ENCODE assay signal across 22 cellular contexts in genomic region chr11:17720796-17721171, GRCh38. TPM values are rescaled to one million over a fixed set of nuclear protein-coding genes. Genes with fewer than 3 reads are reported as not detected.
DNase-seq lines count a peak whose midpoint lies in the region; ATAC-seq, FAIRE-seq and TF ChIP-seq lines count a peak whose summit lies in the region.
"Had no signal": no experiment of that assay in that cellular context is flagged by ENCODE, and none has a peak within 500 bp of the region (broad histone marks: within the 10 kb centered on the region; RNA-seq: fewer than 3 reads in every experiment).

No MANE protein-coding gene starts in this region.

- H3K23ac ChIP-seq in mesendoderm (ENCODE audit: low read length), result no peak overlapping the region

- no peak overlapping the region for H3K18ac ChIP-seq in mesendoderm (ENCODE audit: low read length)

- BruUV-seq in HepG2 (replicated peaks; lab: Mats Ljungman, UMichigan), result no TSS peak

- H2BK15ac ChIP-seq in mesendoderm (replicated peaks; ENCODE audit: low read depth), result no peak overlapping the region

- peaks cover 11 to 51% of the 10 kb centered on the region in 2 experiments for H3K27me3 ChIP-seq in HepG2 (ENCODE audit: control insufficient read depth in 1 of 2, insufficient read depth in 2 of 2, low read length in 2 of 2)
- H3K27me3 ChIP-seq in right lobe of liver, result peaks cover 18 to 41% of the 10 kb centered on the region in 2 donors
- H3K27me3 ChIP-seq in mesendoderm (ENCODE audit: insufficient read depth, low read length, poor library complexity), result peaks cover 56% of the 10 kb centered on the region

- ATAC-seq in HepG2 (peak; percentile 33), right lobe of liver (no peak), SK-N-SH treated with all-trans-retinoic acid at 6 μM for 48 hours (peak; percentile 33), GM18868 (IDR thresholded peaks at IDR 0.05; ENCODE audit: unreplicated experiment) (no peak)
- ATAC-seq: activated CD4-positive, CD25-positive, alpha-beta regulatory T cell treated with anti-CD3 and anti-CD28 coated beads, Interleukin-2, amount 50 U/mL, for 24 hours; stimulated activated effector memory CD8-positive, alpha-beta T cell treated with anti-CD3 and anti-CD28 coated beads, Interleukin-12 subunit alpha, Interleukin-12 subunit beta, amount 100 ng/mL, for 72 hours had no signal

- no peak overlapping the region for H4K8ac ChIP-seq in mesendoderm (ENCODE audit: low read depth, low read length)

- no peaks in the 10 kb centered on the region for H4K20me1 ChIP-seq in HepG2 (ENCODE audit: insufficient read depth, low read length)

- TF ChIP-seq CTCF in HepG2 (CRISPR knock-in tag; IDR thresholded peaks at IDR 0.05) (no peak), right lobe of liver (IDR thresholded peaks at IDR 0.05) (no peak)

- no peaks in the 10 kb centered on the region for H3K79me2 ChIP-seq in HepG2 (ENCODE audit: insufficient read depth, low read length)
- no peaks in the 10 kb centered on the region for H3K79me2 ChIP-seq in mesendoderm (ENCODE audit: control insufficient read depth, insufficient read depth, low read length)

- CTCF ChIA-PET in HepG2 (lab: Yijun Ruan, JAX; ENCODE audit: low intra/inter-chr PET ratio, low total read pairs), result interaction anchor here (1.6 kb wide), 1 partner anchor 123 kb away, joined by 3 read pairs; no protein-coding TSS in a partner anchor

- POLR2A ChIA-PET in HepG2 (lab: Yijun Ruan, JAX), result no interaction called here

- H3K4me3 ChIP-seq in HepG2 (replicated peaks in 1 of 3; ENCODE audit: insufficient read depth in 1 of 3, low read depth in 2 of 3, low read length in 3 of 3), result no peak overlapping the region
- no peak overlapping the region for H3K4me3 ChIP-seq in right lobe of liver
- no peak overlapping the region for H3K4me3 ChIP-seq in mesendoderm (ENCODE audit: low read length)
- H3K4me3 ChIP-seq: PC-9 had no signal

- H3K36me3 ChIP-seq in HepG2 (replicated peaks in 1 of 2; ENCODE audit: control insufficient read depth in 1 of 2, insufficient read depth in 2 of 2, low read length in 2 of 2) (no peaks in the 10 kb centered on the region), right lobe of liver (no peaks in the 10 kb centered on the region), mesendoderm (ENCODE audit: control insufficient read depth, insufficient read depth, low read length) (no peaks in the 10 kb centered on the region)

- no peak for TF ChIP-seq POLR2A in HepG2 (IDR thresholded peaks at IDR 0.05; ENCODE audit: insufficient read depth in 1 of 2, low read depth in 2 of 2, low read length in 2 of 2)
- TF ChIP-seq POLR2A in right lobe of liver (IDR thresholded peaks at IDR 0.05), result no peak

- H3K27ac ChIP-seq in HepG2 (ENCODE audit: extremely low read length, insufficient read depth, low read length) (no peak overlapping the region), right lobe of liver (no peak overlapping the region), mesendoderm (ENCODE audit: low read depth, low read length) (no peak overlapping the region)
- H3K27ac ChIP-seq: C4-2B, PC-9 had no signal

- no peak overlapping the region for H2BK120ac ChIP-seq in mesendoderm (ENCODE audit: low read depth, low read length)

- H3K4me1 ChIP-seq in HepG2 (ENCODE audit: insufficient read depth, low read length), result no peaks in the 10 kb centered on the region; the same call in 1 of the 2 replicates
- H3K4me1 ChIP-seq in right lobe of liver, result no peaks in the 10 kb centered on the region
- H3K4me1 ChIP-seq in mesendoderm (ENCODE audit: control insufficient read depth, low read depth, low read length), result no peaks in the 10 kb centered on the region

- H3K9ac ChIP-seq in HepG2 (ENCODE audit: insufficient read depth, low read depth, low read length) (no peak overlapping the region), mesendoderm (ENCODE audit: low read length) (no peak overlapping the region)

- no peak overlapping the region for H3K56ac ChIP-seq in mesendoderm (ENCODE audit: low read length)

- no peaks in the 10 kb centered on the region for H3K79me1 ChIP-seq in mesendoderm (ENCODE audit: low read length)

- TF ChIP-seq EP300 in HepG2 (IDR thresholded peaks at IDR 0.05; ENCODE audit: low read depth in 2 of 2, low read length in 2 of 2) (no peak), HepG2 (CRISPR knock-in tag; IDR thresholded peaks at IDR 0.05; ENCODE audit: borderline replicate concordance) (no peak)

- H2AFZ ChIP-seq in HepG2 (ENCODE audit: low read length), result no peak overlapping the region
- H2AFZ ChIP-seq: PC-9 had no signal

- 20% methylated on average over 11 of the region's 24 CpGs for WGBS in HepG2 (ENCODE audit: low lambda C conversion rate)
- WGBS in right lobe of liver (ENCODE audit: insufficient coverage, low coverage, low lambda C conversion rate, missing lambda C conversion rate), result 4% methylated on average over 14 of the region's 24 CpGs
- WGBS in mesendoderm (ENCODE audit: extremely low coverage, insufficient coverage, low lambda C conversion rate), result no CpG with 5 or more reads among the region's 24 CpGs

- DNase-seq in HepG2 (ENCODE audit: low spot score) (no peak), right lobe of liver (no peak), mesendoderm (peak; percentile 35), urothelium cell line (ENCODE audit: low spot score) (peak; percentile 42), KG1 (lab: John Stamatoyannopoulos, UW) (no peak)
- no peak for DNase-seq in activated CD4-positive, alpha-beta T cell treated with anti-CD3 and anti-CD28 coated beads, Interleukin-2, amount 50 U/mL, for 4 hours
- DNase-seq: activated naive CD8-positive, alpha-beta T cell treated with anti-CD3 and anti-CD28 coated beads for 36 hours; cerebellar nuclear complex; Karpas-422; left cardiac atrium; naive B cell; NCI-H2081; PC-9; stimulated activated CD4-positive, alpha-beta T cell treated with anti-CD3 and anti-CD28 coated beads, Interleukin-4, amount 100 ng/mL, for 4 hours had no signal

- FAIRE-seq in HepG2 (lab: Jason Lieb, UNC) (no peak), urothelium cell line (lab: Jason Lieb, UNC) (no peak)
- FAIRE-seq: G401.6 had no signal

- H3K9me3 ChIP-seq in HepG2 (ENCODE audit: low read length) (no peaks in the 10 kb centered on the region; the same call in 1 of the 2 replicates), right lobe of liver (no peaks in the 10 kb centered on the region)

- no peak overlapping the region for H3K4ac ChIP-seq in mesendoderm (ENCODE audit: low read depth, low read length)

- H3K4me2 ChIP-seq in HepG2 (ENCODE audit: low read depth, low read length) (no peak overlapping the region), mesendoderm (ENCODE audit: low read length) (peak overlapping the region; percentile 18)
- H3K4me2 ChIP-seq: PC-9 had no signal

- no peak overlapping the region for H2BK5ac ChIP-seq in mesendoderm (ENCODE audit: low read length)

- intact Hi-C loops in HepG2 (cut with micrococcal nuclease; ENCODE audit: unreplicated experiment), result no loop called here
- intact Hi-C loops in right lobe of liver (cut with DNase I), result loop anchor here in 1 of 2 donors (5.0 kb wide), 1 partner anchor 118 kb away; no protein-coding TSS in a partner anchor

- in situ Hi-C loops in HepG2 (cut with HindIII; ENCODE audit: extremely low pct_ligation_motif_present, low pct_unique_long_range_greater_than_20kb), result loop anchor here (5.0 kb wide), 1 partner anchor 118 kb away; no protein-coding TSS in a partner anchor

- no peak overlapping the region for H2AK5ac ChIP-seq in mesendoderm (ENCODE audit: low read length)

- TF ChIP-seq RAD21 in HepG2 (CRISPR knock-in tag; IDR thresholded peaks at IDR 0.05), result no peak

- H4K5ac ChIP-seq in mesendoderm (ENCODE audit: low read length), result no peak overlapping the region

RNA-seq across cellular contexts. Expression of gene MYOD1, which starts 1.4 kb away (rescaled TPM):
- total RNA-seq in HepG2 (2016; rRNA removed; fragmentation: Illumina TruSeq; extraction: Trizol), result not detected in 2 replicates
- total RNA-seq in HepG2 (2016; cell fraction: cytosol; rRNA removed; fragmentation: Illumina TruSeq; extraction: Trizol; ENCODE audit: low read depth), result not detected in 2 replicates
- not detected in 2 replicates for total RNA-seq in HepG2 (2016; cell fraction: insoluble cytoplasmic fraction; rRNA removed; fragmentation: Illumina TruSeq; extraction: Trizol)
- not detected in 2 replicates for total RNA-seq in HepG2 (2016; cell fraction: membrane; rRNA removed; fragmentation: Illumina TruSeq; extraction: Trizol)
- total RNA-seq in HepG2 (2016; cell fraction: nucleus; rRNA removed; fragmentation: Illumina TruSeq; extraction: Trizol), result not detected in 2 replicates
- not detected in 2 replicates for polyA plus RNA-seq in HepG2 (2011; rRNA removed)
- polyA plus RNA-seq in HepG2 (2011; cell fraction: cytosol; rRNA removed), result not detected in 2 replicates
- not detected in 2 replicates for polyA plus RNA-seq in HepG2 (2011; cell fraction: nucleus; rRNA removed)
- not detected in 2 replicates for polyA plus RNA-seq in HepG2 (2012)
- not detected in 2 replicates for polyA plus RNA-seq in HepG2 (2016; cell fraction: cytosol; fragmentation: Illumina TruSeq; extraction: Trizol; ENCODE audit: low read depth)
- polyA plus RNA-seq in HepG2 (2016; cell fraction: insoluble cytoplasmic fraction; fragmentation: Illumina TruSeq; extraction: Trizol; ENCODE audit: low read depth), result not detected in 2 replicates
- polyA plus RNA-seq in HepG2 (2016; cell fraction: membrane; fragmentation: Illumina TruSeq; extraction: Trizol; ENCODE audit: low read depth), result not detected in 2 replicates
- polyA plus RNA-seq in HepG2 (2016; cell fraction: nucleus; fragmentation: Illumina TruSeq; extraction: Trizol; ENCODE audit: insufficient read depth, low read depth), result not detected in 2 replicates
- not detected in 2 replicates for polyA minus RNA-seq in HepG2 (2011; rRNA and poly(A)+ RNA removed; ENCODE audit: low replicate concordance)
- polyA minus RNA-seq in HepG2 (2011; cell fraction: cytosol; rRNA and poly(A)+ RNA removed), result not detected in 2 replicates
- not detected in 2 replicates for polyA minus RNA-seq in HepG2 (2011; cell fraction: nucleus; rRNA and poly(A)+ RNA removed)
- not detected for total RNA-seq in right lobe of liver
- not detected for polyA plus RNA-seq in mesendoderm (2013, experiment 1 of 2)
- polyA plus RNA-seq in mesendoderm (2013, experiment 2 of 2), result not detected
- total RNA-seq: activated naive CD8-positive, alpha-beta T cell treated with anti-CD3 and anti-CD28 coated beads for 36 hours; left cardiac atrium; PC-9; renal cortical epithelial cell had no signal
- polyA plus RNA-seq: urinary bladder had no signal

RNA-seq across cellular contexts. Expression of gene KCNC1, which starts 13.8 kb away (rescaled TPM):
- total RNA-seq in HepG2 (2016; rRNA removed; fragmentation: Illumina TruSeq; extraction: Trizol), result 0.03 and 0.04 TPM in 2 replicates
- total RNA-seq in HepG2 (2016; cell fraction: cytosol; rRNA removed; fragmentation: Illumina TruSeq; extraction: Trizol; ENCODE audit: low read depth), result not detected in 2 replicates
- total RNA-seq in HepG2 (2016; cell fraction: insoluble cytoplasmic fraction; rRNA removed; fragmentation: Illumina TruSeq; extraction: Trizol), result 0.04 and 0.06 TPM in 2 replicates
- 0.03 and 0.10 TPM in 2 replicates for total RNA-seq in HepG2 (2016; cell fraction: membrane; rRNA removed; fragmentation: Illumina TruSeq; extraction: Trizol)
- total RNA-seq in HepG2 (2016; cell fraction: nucleus; rRNA removed; fragmentation: Illumina TruSeq; extraction: Trizol), result 0.34 and 0.38 TPM in 2 replicates
- polyA plus RNA-seq in HepG2 (2011; rRNA removed), result 0.01 TPM in 1 of 2 replicates, not detected in the other
- not detected in 2 replicates for polyA plus RNA-seq in HepG2 (2011; cell fraction: cytosol; rRNA removed)
- polyA plus RNA-seq in HepG2 (2011; cell fraction: nucleus; rRNA removed), result 0.16 and 0.19 TPM in 2 replicates
- 0.11 and 0.51 TPM in 2 replicates for polyA plus RNA-seq in HepG2 (2012)
- polyA plus RNA-seq in HepG2 (2016; cell fraction: cytosol; fragmentation: Illumina TruSeq; extraction: Trizol; ENCODE audit: low read depth), result 0.02 TPM in 1 of 2 replicates, not detected in the other
- 0.07 TPM in 1 of 2 replicates, not detected in the other for polyA plus RNA-seq in HepG2 (2016; cell fraction: insoluble cytoplasmic fraction; fragmentation: Illumina TruSeq; extraction: Trizol; ENCODE audit: low read depth)
- 0.02 TPM in 1 of 2 replicates, not detected in the other for polyA plus RNA-seq in HepG2 (2016; cell fraction: membrane; fragmentation: Illumina TruSeq; extraction: Trizol; ENCODE audit: low read depth)
- 0.36 and 0.99 TPM in 2 replicates for polyA plus RNA-seq in HepG2 (2016; cell fraction: nucleus; fragmentation: Illumina TruSeq; extraction: Trizol; ENCODE audit: insufficient read depth, low read depth)
- polyA minus RNA-seq in HepG2 (2011; rRNA and poly(A)+ RNA removed; ENCODE audit: low replicate concordance), result not detected in 2 replicates
- polyA minus RNA-seq in HepG2 (2011; cell fraction: cytosol; rRNA and poly(A)+ RNA removed), result not detected in 2 replicates
- 0.39 and 0.50 TPM in 2 replicates for polyA minus RNA-seq in HepG2 (2011; cell fraction: nucleus; rRNA and poly(A)+ RNA removed)
- total RNA-seq in right lobe of liver, result not detected
- 0.01 TPM for polyA plus RNA-seq in mesendoderm (2013, experiment 1 of 2)
- 0.01 TPM for polyA plus RNA-seq in mesendoderm (2013, experiment 2 of 2)
- total RNA-seq: activated naive CD8-positive, alpha-beta T cell treated with anti-CD3 and anti-CD28 coated beads for 36 hours; left cardiac atrium; PC-9 had no signal

Comparison
In these comparisons a context has a peak if more than half of its experiments do, and no peak if none do; other contexts are left out.
1. ATAC-seq: peak in HepG2 (single experiment) and SK-N-SH treated with all-trans-retinoic acid at 6 μM for 48 hours (single experiment); none in right lobe of liver (0 of 4) and GM18868 (single experiment).
2. DNase-seq: peak in mesendoderm (single experiment) and urothelium cell line (single experiment); none in HepG2 (single experiment), right lobe of liver (0 of 3), KG1 (single experiment) and activated CD4-positive, alpha-beta T cell treated with anti-CD3 and anti-CD28 coated beads, Interleukin-2, amount 50 U/mL, for 4 hours (0 of 2).